In the genomic region with DNA sequence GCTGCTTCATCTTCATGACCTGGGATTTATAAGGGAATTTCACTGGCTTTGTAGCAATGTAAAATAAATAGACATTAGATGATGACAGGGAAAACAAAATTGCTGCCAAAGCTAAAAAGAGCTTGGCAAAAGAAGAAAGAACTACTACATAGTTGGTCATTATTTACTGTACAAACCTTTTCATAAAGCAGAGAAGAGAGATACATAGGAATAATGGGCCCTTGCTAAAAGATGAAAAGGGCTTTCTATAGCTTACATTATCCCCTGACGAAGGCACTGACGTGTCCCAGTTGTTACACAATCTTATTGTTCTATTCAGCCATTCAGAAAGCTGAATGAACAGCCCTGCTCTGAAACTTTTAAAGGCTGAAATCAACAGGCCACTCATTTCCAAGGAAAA, we compare ENCODE assay signal across 12 cellular contexts. TPM values are rescaled to one million over a fixed set of nuclear protein-coding genes. Genes with fewer than 3 reads are reported as not detected.
DNase-seq lines count a peak whose midpoint lies in the region; ATAC-seq, FAIRE-seq and TF ChIP-seq lines count a peak whose summit lies in the region.
"Had no signal": no experiment of that assay in that cellular context is flagged by ENCODE, and none has a peak within 500 bp of the region (broad histone marks: within the 10 kb centered on the region; RNA-seq: fewer than 3 reads in every experiment).

No MANE protein-coding gene starts in this region.

- H3K27ac ChIP-seq in coronary artery = no peak overlapping the region
- no peak overlapping the region for H3K27ac ChIP-seq in tibial artery
- H3K27ac ChIP-seq: heart right ventricle, upper lobe of right lung had no signal

- DNase-seq in NCI-H748 (lab: John Stamatoyannopoulos, UW; ENCODE audit: unreplicated experiment) = peak; percentile 37
- DNase-seq in NCI-H748 treated with DMSO at 0.1 percent for 48 hours (lab: John Stamatoyannopoulos, UW) = no peak
- peak; percentile 72 for DNase-seq in bronchial epithelial cell (ENCODE audit: low read depth)
- DNase-seq in left lobe of liver (ENCODE audit: low spot score) = no peak
- no peak for DNase-seq in type B pancreatic cell (ENCODE audit: extremely low spot score, unreplicated experiment)
- no peak for DNase-seq in NCI-H82 (lab: John Stamatoyannopoulos, UW)
- DNase-seq in coronary artery (ENCODE audit: low spot score) = no peak
- no peak for DNase-seq in tibial artery
- DNase-seq: heart right ventricle, upper lobe of right lung had no signal

- no peaks in the 10 kb centered on the region for H3K4me1 ChIP-seq in tibial artery
- H3K4me1 ChIP-seq: heart right ventricle, upper lobe of right lung had no signal

- no peaks in the 10 kb centered on the region for H3K36me3 Mint-ChIP-seq in type B pancreatic cell

- peak; percentile 59 for ATAC-seq in left lobe of liver
- ATAC-seq: heart right ventricle, Right ventricle myocardium inferior, upper lobe of right lung had no signal

- H3K4me3 Mint-ChIP-seq in type B pancreatic cell = no peak overlapping the region
- H3K4me3 Mint-ChIP-seq: B cell had no signal

- intact Hi-C loops in tibial artery (cut with DNase I; ENCODE audit: low total_unique reads) = no loop called here

- no peaks in the 10 kb centered on the region for H3K9me3 Mint-ChIP-seq in type B pancreatic cell

- peak overlapping the region; percentile 46 for H3K27ac Mint-ChIP-seq in type B pancreatic cell
- H3K27ac Mint-ChIP-seq: B cell had no signal

- H3K36me3 ChIP-seq in bronchial epithelial cell (ENCODE audit: control insufficient read depth, insufficient read depth, low read length) = no peaks in the 10 kb centered on the region
- no peaks in the 10 kb centered on the region for H3K36me3 ChIP-seq in tibial artery
- H3K36me3 ChIP-seq: heart right ventricle, upper lobe of right lung had no signal

- H3K27me3 ChIP-seq in bronchial epithelial cell (ENCODE audit: control insufficient read depth, insufficient read depth, low read length) (no peaks in the 10 kb centered on the region), tibial artery (no peaks in the 10 kb centered on the region)
- H3K27me3 ChIP-seq: heart right ventricle, upper lobe of right lung had no signal

- H3K9me3 ChIP-seq in tibial artery = no peaks in the 10 kb centered on the region
- H3K9me3 ChIP-seq: heart right ventricle, upper lobe of right lung had no signal

- no peak for FAIRE-seq in bronchial epithelial cell (lab: Jason Lieb, UNC)

- peaks cover 18% of the 10 kb centered on the region for H3K4me1 Mint-ChIP-seq in type B pancreatic cell (ENCODE audit: unreplicated experiment)
- H3K4me1 Mint-ChIP-seq: B cell had no signal

- TF ChIP-seq CTCF in bronchial epithelial cell (IDR thresholded peaks at IDR 0.05; ENCODE audit: insufficient read depth, low read length, severe bottlenecking) (no peak), type B pancreatic cell (conservative IDR thresholded peaks at IDR 0.05) (no peak), coronary artery (IDR thresholded peaks at IDR 0.05) (no peak), tibial artery (IDR thresholded peaks at IDR 0.05) (no peak)

- no peak overlapping the region for H3K4me3 ChIP-seq in bronchial epithelial cell (ENCODE audit: low read depth, low read length)
- no peak overlapping the region for H3K4me3 ChIP-seq in coronary artery
- no peak overlapping the region for H3K4me3 ChIP-seq in tibial artery
- H3K4me3 ChIP-seq: heart right ventricle, upper lobe of right lung had no signal

- no peaks in the 10 kb centered on the region for H3K27me3 Mint-ChIP-seq in type B pancreatic cell

RNA-seq across cellular contexts. Expression of a gene that starts 57.1 kb away (rescaled TPM):
- total RNA-seq in bronchial epithelial cell = not detected in 2 replicates
- total RNA-seq in left lobe of liver = not detected
- total RNA-seq in type B pancreatic cell (ENCODE audit: low replicate concordance) = 0.19 and 0.80 TPM in 2 replicates
- total RNA-seq: upper lobe of right lung had no signal

Comparison
In these comparisons a context has a peak if more than half of its experiments do, and no peak if none do; other contexts are left out.
1. DNase-seq: peak in NCI-H748 (single experiment) and bronchial epithelial cell (single experiment); none in NCI-H748 treated with DMSO at 0.1 percent for 48 hours (single experiment), left lobe of liver (single experiment), type B pancreatic cell (single experiment), NCI-H82 (single experiment), coronary artery (single experiment) and tibial artery (0 of 2).